28 cellular contexts compared by ENCODE assay signal in the genomic region with DNA sequence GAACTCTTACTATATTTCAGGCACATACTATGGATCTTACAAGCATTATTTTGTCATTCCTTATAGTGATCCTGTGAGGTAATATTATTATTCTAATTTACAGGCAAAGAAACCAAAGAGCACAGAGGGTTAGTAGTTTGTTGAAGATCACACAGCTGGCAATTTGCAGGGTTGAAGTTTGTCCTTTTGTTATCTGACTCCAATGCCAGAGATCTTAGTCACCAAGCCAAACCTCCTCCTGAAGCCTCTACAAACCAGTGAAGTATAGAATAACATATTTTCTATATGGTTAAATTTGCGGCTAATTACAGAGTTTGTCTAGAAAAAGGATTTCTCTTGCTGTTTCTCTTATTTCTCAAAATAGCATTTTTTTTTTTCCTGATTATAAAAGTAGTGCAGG. TPM values are rescaled to one million over a fixed set of nuclear protein-coding genes. Genes with fewer than 3 reads are reported as not detected.
"Had no signal": no experiment of that assay in that cellular context is flagged by ENCODE, and none has a peak within 500 bp of the region (broad histone marks: within the 10 kb centered on the region; RNA-seq: fewer than 3 reads in every experiment).

No MANE protein-coding gene starts in this region.

- H3K27ac ChIP-seq: coronary artery, gastrocnemius medialis, heart right ventricle, psoas muscle, right lobe of liver, spleen, stomach, thoracic aorta, transverse colon had no signal

- H3K36me3 ChIP-seq: gastrocnemius medialis, heart right ventricle, right lobe of liver, spleen, stomach, thoracic aorta, transverse colon had no signal

- DNase-seq: effector CD4-positive, alpha-beta T cell; endodermal cell; gastrocnemius medialis; heart right ventricle; hypothalamus; kidney glomerular epithelial cell; mammary epithelial cell; naive thymus-derived CD4-positive, alpha-beta T cell; nephron progenitor cell; psoas muscle; retina; right lobe of liver; spleen; stimulated activated CD4-positive, alpha-beta T cell treated with anti-CD3 and anti-CD28 coated beads, Interleukin-15, amount 100 ng/mL, for 24 hours; stimulated activated CD4-positive, alpha-beta T cell treated with anti-CD3 and anti-CD28 coated beads, Interleukin-1b, Interleukin-23, amount 100 ng/mL, for 48 hours; stimulated activated CD4-positive, alpha-beta T cell treated with anti-CD3 and anti-CD28 coated beads, Interleukin-4, amount 100 ng/mL, for 4 hours; stimulated activated naive CD4-positive, alpha-beta T cell; stomach; substantia nigra; transverse colon had no signal

- ATAC-seq: gastrocnemius medialis; heart right ventricle; naive thymus-derived CD4-positive, alpha-beta T cell; psoas muscle; right lobe of liver had no signal

- H3K27ac Mint-ChIP-seq: endodermal cell; naive thymus-derived CD4-positive, alpha-beta T cell; nephron progenitor cell had no signal

- H3K4me1 ChIP-seq: psoas muscle, right lobe of liver had no signal

- H3K4me3 ChIP-seq: coronary artery, gastrocnemius medialis, heart right ventricle, psoas muscle, right lobe of liver, spleen, stomach, thoracic aorta, transverse colon had no signal

- H3K9me3 Mint-ChIP-seq: endodermal cell had no signal

- H3K4me3 Mint-ChIP-seq: endodermal cell; naive thymus-derived CD4-positive, alpha-beta T cell; nephron progenitor cell had no signal

- H3K9me3 ChIP-seq: gastrocnemius medialis, right lobe of liver, transverse colon had no signal

RNA-seq across cellular contexts. Expression of a gene that starts 11.2 kb away (rescaled TPM):
- total RNA-seq: endodermal cell; fibroblast of villous mesenchyme; mononuclear cell; naive thymus-derived CD4-positive, alpha-beta T cell; thoracic aorta had no signal
- polyA plus RNA-seq: mammary epithelial cell; naive thymus-derived CD4-positive, alpha-beta T cell had no signal

RNA-seq across cellular contexts. Expression of a gene that starts 31.9 kb away (rescaled TPM):
- total RNA-seq: dermis microvascular lymphatic vessel endothelial cell; mononuclear cell; naive thymus-derived CD4-positive, alpha-beta T cell had no signal
- polyA plus RNA-seq: naive thymus-derived CD4-positive, alpha-beta T cell had no signal

RNA-seq across cellular contexts. Expression of a gene that starts 59.2 kb away (rescaled TPM):
- total RNA-seq: dermis microvascular lymphatic vessel endothelial cell, fibroblast of villous mesenchyme, heart right ventricle, mammary epithelial cell, mesenteric fat pad, mononuclear cell, osteoblast, transverse colon, ureter had no signal
- polyA plus RNA-seq: heart right ventricle, mammary epithelial cell, stomach had no signal
